ENCODE assay signal across 8 cellular contexts in the genomic region with DNA sequence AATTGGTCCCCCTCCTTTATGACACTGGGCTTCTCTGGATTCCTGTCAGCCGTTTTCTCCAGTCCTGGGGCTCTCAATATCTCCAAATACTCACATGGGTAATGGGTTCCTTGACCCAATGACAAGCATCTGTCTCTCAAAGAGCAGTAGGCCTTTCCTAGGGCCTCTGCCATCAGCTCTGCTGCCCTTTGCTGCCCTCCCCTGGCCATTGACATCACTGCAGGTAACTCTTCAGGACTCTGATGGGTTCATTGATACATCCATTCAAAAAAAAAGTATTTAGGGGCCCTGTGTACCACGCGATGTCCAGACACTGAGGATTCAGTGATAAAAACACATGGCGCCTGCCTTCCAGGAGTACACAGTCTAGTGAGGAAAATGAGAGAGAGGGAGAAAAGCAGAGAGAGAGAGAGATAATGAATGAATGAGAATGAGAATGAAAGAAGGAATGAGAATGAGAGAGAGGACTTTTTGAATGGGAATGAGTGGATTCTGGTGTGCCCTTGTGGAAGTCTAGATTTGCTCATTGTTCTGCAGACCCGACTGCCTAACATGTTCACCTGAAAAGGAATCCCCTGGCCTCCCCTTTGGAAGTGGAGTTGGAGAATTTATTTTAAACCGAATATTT. TPM values are rescaled to one million over a fixed set of nuclear protein-coding genes. Genes with fewer than 3 reads are reported as not detected.
DNase-seq lines count a peak whose midpoint lies in the region; ATAC-seq lines count a peak whose summit lies in the region.

No MANE protein-coding gene starts in this region.

- no peaks in the 10 kb centered on the region for H3K27me3 Mint-ChIP-seq in activated naive CD8-positive, alpha-beta T cell treated with anti-CD3 and anti-CD28 coated beads for 36 hours

- no peak overlapping the region for H3K27ac Mint-ChIP-seq in activated naive CD8-positive, alpha-beta T cell treated with anti-CD3 and anti-CD28 coated beads for 36 hours

- H3K36me3 Mint-ChIP-seq in activated naive CD8-positive, alpha-beta T cell treated with anti-CD3 and anti-CD28 coated beads for 36 hours = no peaks in the 10 kb centered on the region

- H3K4me1 Mint-ChIP-seq in activated naive CD8-positive, alpha-beta T cell treated with anti-CD3 and anti-CD28 coated beads for 36 hours = no peaks in the 10 kb centered on the region

- intact Hi-C loops in left cardiac atrium (cut with DNase I) = loop anchor here (2.0 to 10.0 kb wide), 4 partner anchors 222 to 344 kb away; no protein-coding TSS in a partner anchor

- ATAC-seq in GM21423 (IDR thresholded peaks at IDR 0.05; ENCODE audit: unreplicated experiment) (peak; percentile 95), left cardiac atrium (peak in 1 of 2 donors; percentile 70)

- no peaks in the 10 kb centered on the region for H3K9me3 Mint-ChIP-seq in activated naive CD8-positive, alpha-beta T cell treated with anti-CD3 and anti-CD28 coated beads for 36 hours

- peak; percentile 70 for DNase-seq in ELF-1 (ENCODE audit: low read depth, low spot score)
- peak; percentile 89 for DNase-seq in HT-29 (ENCODE audit: low spot score)
- DNase-seq in SKM-1 (lab: John Stamatoyannopoulos, UW; ENCODE audit: unreplicated experiment) = peak; percentile 36
- peak; percentile 64 for DNase-seq in activated naive CD8-positive, alpha-beta T cell treated with anti-CD3 and anti-CD28 coated beads for 36 hours
- DNase-seq in left cardiac atrium = peak; percentile 67
- peak; percentile 40 for DNase-seq in renal cortical epithelial cell (ENCODE audit: low read depth)
- DNase-seq in cortex of kidney (lab: John Stamatoyannopoulos, UW) = no peak

- no peak overlapping the region for H3K4me3 Mint-ChIP-seq in activated naive CD8-positive, alpha-beta T cell treated with anti-CD3 and anti-CD28 coated beads for 36 hours

RNA-seq across cellular contexts. Expression of gene OLFML1, which starts 42.6 kb away (rescaled TPM):
- total RNA-seq in HT-29 (2014; rRNA removed; shearing (Covaris generic)) = not detected in 2 replicates
- total RNA-seq in activated naive CD8-positive, alpha-beta T cell treated with anti-CD3 and anti-CD28 coated beads for 36 hours = not detected
- 10 to 100 TPM in 1 of 2 donors, 1 to 10 TPM in 1; 6.7 to 16.5 TPM for total RNA-seq in left cardiac atrium
- not detected in 2 replicates for total RNA-seq in renal cortical epithelial cell
